ENCODE assay signal across 8 cellular contexts in genomic region chr6:134317471-134318131, GRCh38. TPM values are rescaled to one million over a fixed set of nuclear protein-coding genes. Genes with fewer than 3 reads are reported as not detected.
DNase-seq lines count a peak whose midpoint lies in the region; ATAC-seq and TF ChIP-seq lines count a peak whose summit lies in the region.

TSS of gene SGK1 (minus strand) at chr6:134318112. CDS start at chr6:134317460, 652 bp downstream.

- H3K27ac ChIP-seq in gastroesophageal sphincter (peak within 1 kb of the TSS in 1 of 4 donors; percentile 21), upper lobe of left lung (peak within 1 kb of the TSS in 3 of 4 donors; percentile 1 to 67 (median 12))

- TF ChIP-seq CTCF in GM10248 (IDR thresholded peaks at IDR 0.05; ENCODE audit: control extremely low read depth, extremely low read depth, low read depth, missing control alignments) (no peak), gastroesophageal sphincter (IDR thresholded peaks at IDR 0.05) (no peak), upper lobe of left lung (IDR thresholded peaks at IDR 0.05) (no peak)

- H3K9me3 Mint-ChIP-seq in natural killer cell treated with Interleukin-12 subunit alpha and Interleukin-12 subunit beta and Interleukin-15 and Interleukin-18, amount 100 ng/mL, for 72 hours, result peaks cover 3% of the 10 kb centered on the region

- H3K36me3 Mint-ChIP-seq in natural killer cell treated with Interleukin-12 subunit alpha and Interleukin-12 subunit beta and Interleukin-15 and Interleukin-18, amount 100 ng/mL, for 72 hours, result peaks cover 5% of the 10 kb centered on the region

- no peak for TF ChIP-seq POLR2A in gastroesophageal sphincter (IDR thresholded peaks at IDR 0.05)
- TF ChIP-seq POLR2A in upper lobe of left lung (IDR thresholded peaks at IDR 0.05), result no peak

- POLR2A ChIA-PET in GM10248 (lab: Yijun Ruan, JAX), result no interaction called here

- H3K27me3 Mint-ChIP-seq in natural killer cell treated with Interleukin-12 subunit alpha and Interleukin-12 subunit beta and Interleukin-15 and Interleukin-18, amount 100 ng/mL, for 72 hours, result peaks cover 46 to 71% of the 10 kb centered on the region in 2 donors

- no peak within 1 kb of the TSS for H3K27ac Mint-ChIP-seq in natural killer cell treated with Interleukin-12 subunit alpha and Interleukin-12 subunit beta and Interleukin-15 and Interleukin-18, amount 100 ng/mL, for 72 hours

- H3K9me3 ChIP-seq in gastroesophageal sphincter (no peaks in the 10 kb centered on the region), upper lobe of left lung (no peaks in the 10 kb centered on the region)

- H3K4me1 ChIP-seq in gastroesophageal sphincter, result peaks cover 0 to 16% (median 0%) of the 10 kb centered on the region in 3 donors
- peaks cover 4 to 17% (median 10%) of the 10 kb centered on the region in 4 donors for H3K4me1 ChIP-seq in upper lobe of left lung

- 4 to 6% methylated on average over 8 to 9 of the region's 33 CpGs for WGBS in gastroesophageal sphincter (ENCODE audit: low coverage in 1 of 2), 2 donors
- 5 to 7% methylated on average over 22 to 33 of the region's 33 CpGs for WGBS in upper lobe of left lung, 2 donors

- no peaks in the 10 kb centered on the region for H3K36me3 ChIP-seq in gastroesophageal sphincter
- no peaks in the 10 kb centered on the region for H3K36me3 ChIP-seq in upper lobe of left lung

- peak; percentile 34 for ATAC-seq in gastroesophageal sphincter
- peak; percentile 52 to 61 for ATAC-seq in natural killer cell treated with Interleukin-12 subunit alpha and Interleukin-12 subunit beta and Interleukin-15 and Interleukin-18, amount 100 ng/mL, for 72 hours
- peak in 1 of 2 donors; percentile 64 for ATAC-seq in upper lobe of left lung (ENCODE audit: low FRiP score in 2 of 2)
- no peak for ATAC-seq in HG03025 (IDR thresholded peaks at IDR 0.05; ENCODE audit: low FRiP score, unreplicated experiment)

- peak within 1 kb of the TSS; percentile 20 to 52 for H3K4me3 ChIP-seq in gastroesophageal sphincter
- peak within 1 kb of the TSS; percentile 7 to 57 (median 47) for H3K4me3 ChIP-seq in upper lobe of left lung

- DNase-seq in GM10248 (ENCODE audit: extremely low spot score), result peak; percentile 21
- peak; percentile 38 for DNase-seq in NCI-H2227 treated with DMSO at 0.1 percent for 48 hours (lab: John Stamatoyannopoulos, UW)
- DNase-seq in activated naive CD4-positive, alpha-beta T cell treated with anti-CD3 and anti-CD28 coated beads, Interleukin-2, amount 50 U/mL, for 16 hours, result peak; percentile 31
- DNase-seq in natural killer cell treated with Interleukin-12 subunit alpha and Interleukin-12 subunit beta and Interleukin-15 and Interleukin-18, amount 100 ng/mL, for 72 hours (ENCODE audit: low spot score), result no peak
- DNase-seq in upper lobe of left lung, result peak in 1 of 2 donors; percentile 66
- no peak for DNase-seq in 8988T

- peaks cover 10 to 16% of the 10 kb centered on the region in 2 donors for H3K4me1 Mint-ChIP-seq in natural killer cell treated with Interleukin-12 subunit alpha and Interleukin-12 subunit beta and Interleukin-15 and Interleukin-18, amount 100 ng/mL, for 72 hours (ENCODE audit: low read depth in 2 of 2)

- TF ChIP-seq EP300 in gastroesophageal sphincter (IDR thresholded peaks at IDR 0.05) (no peak), upper lobe of left lung (IDR thresholded peaks at IDR 0.05) (no peak)

- peak within 1 kb of the TSS; percentile 85 for H3K4me3 Mint-ChIP-seq in natural killer cell treated with Interleukin-12 subunit alpha and Interleukin-12 subunit beta and Interleukin-15 and Interleukin-18, amount 100 ng/mL, for 72 hours

- CTCF ChIA-PET in GM10248 (lab: Yijun Ruan, JAX), result interaction anchor here (0.6 to 1.8 kb wide), 6 partner anchors 9 to 65 kb away, joined by 3 to 9 read pairs (median 3); no protein-coding TSS in a partner anchor

- peaks cover 12% of the 10 kb centered on the region for H3K27me3 ChIP-seq in gastroesophageal sphincter
- H3K27me3 ChIP-seq in upper lobe of left lung, result peaks cover 0 to 3% (median 0%) of the 10 kb centered on the region in 4 donors

RNA-seq across cellular contexts. Expression of gene SGK1, which starts in this region (rescaled TPM):
- total RNA-seq in gastroesophageal sphincter (10 to 100 TPM; 15.1 to 38.2 (median 25.5) TPM), upper lobe of left lung (100 to 1,000 TPM; 118 to 426 (median 199) TPM)
- total RNA-seq in natural killer cell treated with Interleukin-12 subunit alpha and Interleukin-12 subunit beta and Interleukin-15 and Interleukin-18, amount 100 ng/mL, for 72 hours, result 100 to 1,000 TPM; 117 to 119 TPM

Comparison
In these comparisons a context has a peak if more than half of its experiments do, and no peak if none do; other contexts are left out.
1. DNase-seq: peak in GM10248 (single experiment), NCI-H2227 treated with DMSO at 0.1 percent for 48 hours (single experiment) and activated naive CD4-positive, alpha-beta T cell treated with anti-CD3 and anti-CD28 coated beads, Interleukin-2, amount 50 U/mL, for 16 hours (single experiment); none in natural killer cell treated with Interleukin-12 subunit alpha and Interleukin-12 subunit beta and Interleukin-15 and Interleukin-18, amount 100 ng/mL, for 72 hours (single experiment) and 8988T (single experiment).